9 cellular contexts compared by ENCODE assay signal in genomic region chr7:44324204-44325126, GRCh38. TPM values are rescaled to one million over a fixed set of nuclear protein-coding genes. Genes with fewer than 3 reads are reported as not detected.
DNase-seq lines count a peak whose midpoint lies in the region; ATAC-seq and TF ChIP-seq lines count a peak whose summit lies in the region.
"Had no signal": no experiment of that assay in that cellular context is flagged by ENCODE, and none has a peak within 500 bp of the region (broad histone marks: within the 10 kb centered on the region; RNA-seq: fewer than 3 reads in every experiment).

No MANE protein-coding gene starts in this region.

- H3K4me1 Mint-ChIP-seq in activated CD8-positive, alpha-beta memory T cell treated with anti-CD3 and anti-CD28 coated beads, Interleukin-2, amount 10 ng/mL, durations not matched to agents 7 days and 5 days, result peaks cover 4% of the 10 kb centered on the region

- CTCF ChIA-PET in activated CD8-positive, alpha-beta memory T cell treated with anti-CD3 and anti-CD28 coated beads, Interleukin-2, amount 10 ng/mL, durations not matched to agents 7 days and 5 days (lab: Charles Lee), result no interaction called here

- TF ChIP-seq CTCF in right lobe of liver (IDR thresholded peaks at IDR 0.05) (no peak), thyroid gland (IDR thresholded peaks at IDR 0.05) (no peak)

- H3K27me3 Mint-ChIP-seq in activated CD8-positive, alpha-beta memory T cell treated with anti-CD3 and anti-CD28 coated beads, Interleukin-2, amount 10 ng/mL, durations not matched to agents 7 days and 5 days, result peaks cover 51% of the 10 kb centered on the region

- H3K9me3 ChIP-seq in right lobe of liver, result no peaks in the 10 kb centered on the region
- no peaks in the 10 kb centered on the region for H3K9me3 ChIP-seq in thyroid gland

- H3K27ac Mint-ChIP-seq in activated CD8-positive, alpha-beta memory T cell treated with anti-CD3 and anti-CD28 coated beads, Interleukin-2, amount 10 ng/mL, durations not matched to agents 7 days and 5 days, result no peak overlapping the region

- no peak overlapping the region for H3K4me3 Mint-ChIP-seq in activated CD8-positive, alpha-beta memory T cell treated with anti-CD3 and anti-CD28 coated beads, Interleukin-2, amount 10 ng/mL, durations not matched to agents 7 days and 5 days

- no peak for ATAC-seq in activated CD8-positive, alpha-beta memory T cell treated with anti-CD3 and anti-CD28 coated beads, Interleukin-2, amount 10 ng/mL, durations not matched to agents 7 days and 5 days
- ATAC-seq in right lobe of liver (no peak), GM21619 (IDR thresholded peaks at IDR 0.05; ENCODE audit: unreplicated experiment) (no peak), GM21723 (IDR thresholded peaks at IDR 0.05; ENCODE audit: unreplicated experiment) (no peak)

- H3K9me3 Mint-ChIP-seq in activated CD8-positive, alpha-beta memory T cell treated with anti-CD3 and anti-CD28 coated beads, Interleukin-2, amount 10 ng/mL, durations not matched to agents 7 days and 5 days (ENCODE audit: low read depth), result no peaks in the 10 kb centered on the region

- peak overlapping the region; percentile 48 for H3K27ac ChIP-seq in angular gyrus (ENCODE audit: low read depth, low read length)
- no peak overlapping the region for H3K27ac ChIP-seq in right lobe of liver
- peak overlapping the region in 2 of 3 donors; percentile 51 to 78 for H3K27ac ChIP-seq in thyroid gland
- H3K27ac ChIP-seq: C4-2B had no signal

- no peak for TF ChIP-seq POLR2A in right lobe of liver (IDR thresholded peaks at IDR 0.05)
- no peak for TF ChIP-seq POLR2A in thyroid gland (IDR thresholded peaks at IDR 0.05)

- peaks cover 0 to 21% (median 10%) of the 10 kb centered on the region in 4 donors for H3K4me1 ChIP-seq in right lobe of liver
- peaks cover 23 to 34% of the 10 kb centered on the region in 2 donors for H3K4me1 ChIP-seq in thyroid gland

- peak overlapping the region; percentile 20 to 47 (median 38) for H3K4me3 ChIP-seq in right lobe of liver
- peak overlapping the region; percentile 38 to 40 (median 39) for H3K4me3 ChIP-seq in thyroid gland (replicated peaks in 1 of 3)

- 21% methylated on average over 9 of the region's 60 CpGs for WGBS in right lobe of liver (ENCODE audit: insufficient coverage, low coverage, low lambda C conversion rate, missing lambda C conversion rate)
- 35 to 57% methylated on average over 16 to 29 of the region's 60 CpGs for WGBS in thyroid gland, 2 donors

- H3K27me3 ChIP-seq in right lobe of liver (no peaks in the 10 kb centered on the region), thyroid gland (no peaks in the 10 kb centered on the region)

- no peaks in the 10 kb centered on the region for H3K36me3 ChIP-seq in right lobe of liver
- H3K36me3 ChIP-seq in thyroid gland, result no peaks in the 10 kb centered on the region

- peak; percentile 5 for DNase-seq in activated CD8-positive, alpha-beta memory T cell treated with anti-CD3 and anti-CD28 coated beads, Interleukin-2, amount 10 ng/mL, durations not matched to agents 7 days and 5 days
- DNase-seq in activated CD8-positive, alpha-beta memory T cell treated with anti-CD3 and anti-CD28 coated beads for 24 hours, result no peak
- no peak for DNase-seq in right lobe of liver
- DNase-seq in thyroid gland, result peak in 1 of 2 donors; percentile 29
- DNase-seq in NCI-H2029 (lab: John Stamatoyannopoulos, UW), result no peak

- intact Hi-C loops in right lobe of liver (cut with DNase I), result no loop called here
- intact Hi-C loops in thyroid gland (cut with DNase I), result no loop called here

- no peaks in the 10 kb centered on the region for H3K36me3 Mint-ChIP-seq in activated CD8-positive, alpha-beta memory T cell treated with anti-CD3 and anti-CD28 coated beads, Interleukin-2, amount 10 ng/mL, durations not matched to agents 7 days and 5 days

RNA-seq across cellular contexts. Expression of gene CAMK2B, which starts 0.9 kb away (rescaled TPM):
- under 1 TPM in 1 of 2 experiments, not detected in 1; 0.63 TPM for total RNA-seq in activated CD8-positive, alpha-beta memory T cell treated with anti-CD3 and anti-CD28 coated beads, Interleukin-2, amount 10 ng/mL, durations not matched to agents 7 days and 5 days
- total RNA-seq in right lobe of liver (1 to 10 TPM; 2.1 to 5.1 (median 3.3) TPM), thyroid gland (10 to 100 TPM in 3 of 4 donors, 1 to 10 TPM in 1; 7.0 to 19.3 (median 18.5) TPM)

Comparison
In these comparisons a context has a peak if more than half of its experiments do, and no peak if none do; other contexts are left out.
1. H3K27ac ChIP-seq: peak in angular gyrus (single experiment) and thyroid gland (2 of 3); none in right lobe of liver (0 of 3).